1 cellular context compared by ENCODE assay signal in genomic region chr6:122798099-122798641, GRCh38.
TF ChIP-seq lines count a peak whose summit lies in the region.

No MANE protein-coding gene starts in this region.

TF ChIP-seq in GM23338, 12 proteins besides CTCF, POLR2A, EP300 and RAD21 (continued from another document):
- TF ChIP-seq, protein P1, sequence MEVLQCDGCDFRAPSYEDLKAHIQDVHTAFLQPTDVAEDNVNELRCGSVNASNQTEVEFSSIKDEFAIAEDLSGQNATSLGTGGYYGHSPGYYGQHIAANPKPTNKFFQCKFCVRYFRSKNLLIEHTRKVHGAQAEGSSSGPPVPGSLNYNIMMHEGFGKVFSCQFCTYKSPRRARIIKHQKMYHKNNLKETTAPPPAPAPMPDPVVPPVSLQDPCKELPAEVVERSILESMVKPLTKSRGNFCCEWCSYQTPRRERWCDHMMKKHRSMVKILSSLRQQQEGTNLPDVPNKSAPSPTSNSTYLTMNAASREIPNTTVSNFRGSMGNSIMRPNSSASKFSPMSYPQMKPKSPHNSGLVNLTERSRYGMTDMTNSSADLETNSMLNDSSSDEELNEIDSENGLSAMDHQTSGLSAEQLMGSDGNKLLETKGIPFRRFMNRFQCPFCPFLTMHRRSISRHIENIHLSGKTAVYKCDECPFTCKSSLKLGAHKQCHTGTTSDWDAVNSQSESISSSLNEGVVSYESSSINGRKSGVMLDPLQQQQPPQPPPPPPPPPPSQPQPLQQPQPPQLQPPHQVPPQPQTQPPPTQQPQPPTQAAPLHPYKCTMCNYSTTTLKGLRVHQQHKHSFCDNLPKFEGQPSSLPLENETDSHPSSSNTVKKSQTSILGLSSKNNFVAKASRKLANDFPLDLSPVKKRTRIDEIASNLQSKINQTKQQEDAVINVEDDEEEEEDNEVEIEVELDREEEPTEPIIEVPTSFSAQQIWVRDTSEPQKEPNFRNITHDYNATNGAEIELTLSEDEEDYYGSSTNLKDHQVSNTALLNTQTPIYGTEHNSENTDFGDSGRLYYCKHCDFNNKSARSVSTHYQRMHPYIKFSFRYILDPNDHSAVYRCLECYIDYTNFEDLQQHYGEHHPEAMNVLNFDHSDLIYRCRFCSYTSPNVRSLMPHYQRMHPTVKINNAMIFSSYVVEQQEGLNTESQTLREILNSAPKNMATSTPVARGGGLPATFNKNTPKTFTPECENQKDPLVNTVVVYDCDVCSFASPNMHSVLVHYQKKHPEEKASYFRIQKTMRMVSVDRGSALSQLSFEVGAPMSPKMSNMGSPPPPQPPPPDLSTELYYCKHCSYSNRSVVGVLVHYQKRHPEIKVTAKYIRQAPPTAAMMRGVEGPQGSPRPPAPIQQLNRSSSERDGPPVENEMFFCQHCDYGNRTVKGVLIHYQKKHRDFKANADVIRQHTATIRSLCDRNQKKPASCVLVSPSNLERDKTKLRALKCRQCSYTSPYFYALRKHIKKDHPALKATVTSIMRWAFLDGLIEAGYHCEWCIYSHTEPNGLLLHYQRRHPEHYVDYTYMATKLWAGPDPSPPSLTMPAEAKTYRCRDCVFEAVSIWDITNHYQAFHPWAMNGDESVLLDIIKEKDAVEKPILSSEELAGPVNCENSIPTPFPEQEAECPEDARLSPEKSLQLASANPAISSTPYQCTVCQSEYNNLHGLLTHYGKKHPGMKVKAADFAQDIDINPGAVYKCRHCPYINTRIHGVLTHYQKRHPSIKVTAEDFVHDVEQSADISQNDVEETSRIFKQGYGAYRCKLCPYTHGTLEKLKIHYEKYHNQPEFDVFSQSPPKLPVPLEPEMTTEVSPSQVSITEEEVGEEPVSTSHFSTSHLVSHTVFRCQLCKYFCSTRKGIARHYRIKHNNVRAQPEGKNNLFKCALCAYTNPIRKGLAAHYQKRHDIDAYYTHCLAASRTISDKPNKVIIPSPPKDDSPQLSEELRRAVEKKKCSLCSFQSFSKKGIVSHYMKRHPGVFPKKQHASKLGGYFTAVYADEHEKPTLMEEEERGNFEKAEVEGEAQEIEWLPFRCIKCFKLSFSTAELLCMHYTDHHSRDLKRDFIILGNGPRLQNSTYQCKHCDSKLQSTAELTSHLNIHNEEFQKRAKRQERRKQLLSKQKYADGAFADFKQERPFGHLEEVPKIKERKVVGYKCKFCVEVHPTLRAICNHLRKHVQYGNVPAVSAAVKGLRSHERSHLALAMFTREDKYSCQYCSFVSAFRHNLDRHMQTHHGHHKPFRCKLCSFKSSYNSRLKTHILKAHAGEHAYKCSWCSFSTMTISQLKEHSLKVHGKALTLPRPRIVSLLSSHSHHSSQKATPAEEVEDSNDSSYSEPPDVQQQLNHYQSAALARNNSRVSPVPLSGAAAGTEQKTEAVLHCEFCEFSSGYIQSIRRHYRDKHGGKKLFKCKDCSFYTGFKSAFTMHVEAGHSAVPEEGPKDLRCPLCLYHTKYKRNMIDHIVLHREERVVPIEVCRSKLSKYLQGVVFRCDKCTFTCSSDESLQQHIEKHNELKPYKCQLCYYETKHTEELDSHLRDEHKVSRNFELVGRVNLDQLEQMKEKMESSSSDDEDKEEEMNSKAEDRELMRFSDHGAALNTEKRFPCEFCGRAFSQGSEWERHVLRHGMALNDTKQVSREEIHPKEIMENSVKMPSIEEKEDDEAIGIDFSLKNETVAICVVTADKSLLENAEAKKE (CRISPR knock-in tag; IDR thresholded peaks at IDR 0.05): no peak
- TF ChIP-seq ZNF114 (CRISPR knock-in tag; IDR thresholded peaks at IDR 0.05) (no peak), CREB1 (CRISPR knock-in tag; IDR thresholded peaks at IDR 0.05; ENCODE audit: low read depth) (no peak), ZNF331 (CRISPR knock-in tag; IDR thresholded peaks at IDR 0.05; ENCODE audit: low read depth) (no peak), STAT1 (IDR thresholded peaks at IDR 0.05; ENCODE audit: unreplicated experiment) (no peak)
- TF ChIP-seq, protein P2, sequence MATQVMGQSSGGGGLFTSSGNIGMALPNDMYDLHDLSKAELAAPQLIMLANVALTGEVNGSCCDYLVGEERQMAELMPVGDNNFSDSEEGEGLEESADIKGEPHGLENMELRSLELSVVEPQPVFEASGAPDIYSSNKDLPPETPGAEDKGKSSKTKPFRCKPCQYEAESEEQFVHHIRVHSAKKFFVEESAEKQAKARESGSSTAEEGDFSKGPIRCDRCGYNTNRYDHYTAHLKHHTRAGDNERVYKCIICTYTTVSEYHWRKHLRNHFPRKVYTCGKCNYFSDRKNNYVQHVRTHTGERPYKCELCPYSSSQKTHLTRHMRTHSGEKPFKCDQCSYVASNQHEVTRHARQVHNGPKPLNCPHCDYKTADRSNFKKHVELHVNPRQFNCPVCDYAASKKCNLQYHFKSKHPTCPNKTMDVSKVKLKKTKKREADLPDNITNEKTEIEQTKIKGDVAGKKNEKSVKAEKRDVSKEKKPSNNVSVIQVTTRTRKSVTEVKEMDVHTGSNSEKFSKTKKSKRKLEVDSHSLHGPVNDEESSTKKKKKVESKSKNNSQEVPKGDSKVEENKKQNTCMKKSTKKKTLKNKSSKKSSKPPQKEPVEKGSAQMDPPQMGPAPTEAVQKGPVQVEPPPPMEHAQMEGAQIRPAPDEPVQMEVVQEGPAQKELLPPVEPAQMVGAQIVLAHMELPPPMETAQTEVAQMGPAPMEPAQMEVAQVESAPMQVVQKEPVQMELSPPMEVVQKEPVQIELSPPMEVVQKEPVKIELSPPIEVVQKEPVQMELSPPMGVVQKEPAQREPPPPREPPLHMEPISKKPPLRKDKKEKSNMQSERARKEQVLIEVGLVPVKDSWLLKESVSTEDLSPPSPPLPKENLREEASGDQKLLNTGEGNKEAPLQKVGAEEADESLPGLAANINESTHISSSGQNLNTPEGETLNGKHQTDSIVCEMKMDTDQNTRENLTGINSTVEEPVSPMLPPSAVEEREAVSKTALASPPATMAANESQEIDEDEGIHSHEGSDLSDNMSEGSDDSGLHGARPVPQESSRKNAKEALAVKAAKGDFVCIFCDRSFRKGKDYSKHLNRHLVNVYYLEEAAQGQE (IDR thresholded peaks at IDR 0.05; ENCODE audit: unreplicated experiment): no peak
